16 cellular contexts compared by ENCODE assay signal in the genomic region with DNA sequence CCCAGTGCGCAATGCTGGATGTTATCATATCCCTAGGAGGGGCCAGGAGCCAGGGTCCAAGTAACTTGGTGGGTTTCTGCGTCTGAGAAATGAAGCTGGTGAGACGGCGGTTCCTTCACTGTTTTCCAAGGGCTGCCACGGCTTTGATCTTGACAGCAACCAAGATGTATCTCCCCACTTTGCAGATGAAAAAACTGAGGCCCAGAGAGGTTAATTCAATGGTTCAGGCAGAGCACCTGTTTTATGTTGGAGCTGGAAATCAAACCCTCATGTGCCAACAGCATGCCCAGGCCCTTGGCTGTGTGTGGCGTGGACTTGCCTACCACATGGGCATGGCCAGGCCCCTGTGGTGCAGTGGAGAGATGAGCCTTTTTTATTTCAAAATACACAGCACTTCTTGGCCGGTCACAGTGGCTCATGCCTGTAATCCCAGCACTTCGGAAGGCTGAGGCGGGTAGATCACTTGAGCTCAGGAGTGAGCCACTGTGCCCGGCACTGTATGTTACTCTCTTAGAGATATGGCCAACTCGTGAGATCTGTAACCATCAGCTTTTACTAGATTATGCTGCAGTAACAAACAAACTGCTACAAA.
DNase-seq lines count a peak whose midpoint lies in the region; ATAC-seq and TF ChIP-seq lines count a peak whose summit lies in the region.
"Had no signal": no experiment of that assay in that cellular context is flagged by ENCODE, and none has a peak within 500 bp of the region (broad histone marks: within the 10 kb centered on the region; RNA-seq: fewer than 3 reads in every experiment).

No MANE protein-coding gene starts in this region.

- intact Hi-C loops in dendritic cell treated with granulocyte-macrophage colony-stimulating factor and Interleukin-4, amounts not matched to agents 40 ng/mL and 50 ng/mL, for 4 days (cut with micrococcal nuclease), result loop anchor here (10.0 kb wide), 1 partner anchor 73 kb away; no protein-coding TSS in a partner anchor

- CTCF ChIA-PET in activated CD8-positive, alpha-beta T cell treated with anti-CD3 and anti-CD28 coated beads, Interleukin-2, amount 10 ng/mL, durations not matched to agents 7 days and 5 days (lab: Charles Lee), result no interaction called here

- H3K36me3 Mint-ChIP-seq in dendritic cell treated with granulocyte-macrophage colony-stimulating factor and Interleukin-4, amounts not matched to agents 40 ng/mL and 50 ng/mL, for 4 days (ENCODE audit: low read depth), result peaks cover 4% of the 10 kb centered on the region
- peaks cover 12% of the 10 kb centered on the region for H3K36me3 Mint-ChIP-seq in stimulated activated memory B cell treated with anti-CD40 and anti-IgM and Interleukin-4, amounts not matched to agents 10 μg/mL and 1 μg/mL and 100 μg/mL, for 72 hours
- no peaks in the 10 kb centered on the region for H3K36me3 Mint-ChIP-seq in activated CD8-positive, alpha-beta T cell treated with anti-CD3 and anti-CD28 coated beads, Interleukin-2, amount 10 ng/mL, durations not matched to agents 7 days and 5 days (ENCODE audit: low read depth)
- peaks cover 6% of the 10 kb centered on the region for H3K36me3 Mint-ChIP-seq in chondrocyte (ENCODE audit: low read depth)

- H3K9me3 Mint-ChIP-seq in dendritic cell treated with granulocyte-macrophage colony-stimulating factor and Interleukin-4, amounts not matched to agents 40 ng/mL and 50 ng/mL, for 4 days, result no peaks in the 10 kb centered on the region
- no peaks in the 10 kb centered on the region for H3K9me3 Mint-ChIP-seq in stimulated activated memory B cell treated with anti-CD40 and anti-IgM and Interleukin-4, amounts not matched to agents 10 μg/mL and 1 μg/mL and 100 μg/mL, for 72 hours
- no peaks in the 10 kb centered on the region for H3K9me3 Mint-ChIP-seq in activated CD8-positive, alpha-beta T cell treated with anti-CD3 and anti-CD28 coated beads, Interleukin-2, amount 10 ng/mL, durations not matched to agents 7 days and 5 days (ENCODE audit: insufficient read depth)
- peaks cover 5% of the 10 kb centered on the region for H3K9me3 Mint-ChIP-seq in chondrocyte (ENCODE audit: low read depth)

- no peaks in the 10 kb centered on the region for H3K27me3 Mint-ChIP-seq in dendritic cell treated with granulocyte-macrophage colony-stimulating factor and Interleukin-4, amounts not matched to agents 40 ng/mL and 50 ng/mL, for 4 days
- no peaks in the 10 kb centered on the region for H3K27me3 Mint-ChIP-seq in stimulated activated memory B cell treated with anti-CD40 and anti-IgM and Interleukin-4, amounts not matched to agents 10 μg/mL and 1 μg/mL and 100 μg/mL, for 72 hours
- H3K27me3 Mint-ChIP-seq in activated CD8-positive, alpha-beta T cell treated with anti-CD3 and anti-CD28 coated beads, Interleukin-2, amount 10 ng/mL, durations not matched to agents 7 days and 5 days (ENCODE audit: low read depth), result no peaks in the 10 kb centered on the region
- no peaks in the 10 kb centered on the region for H3K27me3 Mint-ChIP-seq in chondrocyte (ENCODE audit: low read depth)
- H3K27me3 Mint-ChIP-seq: activated CD4-positive, alpha-beta T cell treated with anti-CD3 and anti-CD28 coated beads for 36 hours had no signal

- DNase-seq in activated CD8-positive, alpha-beta T cell treated with anti-CD3 and anti-CD28 coated beads, Interleukin-2, amount 10 ng/mL, durations not matched to agents 7 days and 5 days, result no peak
- DNase-seq in chondrocyte (ENCODE audit: low spot score), result no peak
- DNase-seq: activated CD4-positive, alpha-beta T cell treated with anti-CD3 and anti-CD28 coated beads for 36 hours; dorsolateral prefrontal cortex; foreskin fibroblast; midbrain; NCI-H1092 treated with DMSO at 0.1 percent for 48 hours; NCI-H2081; NK-92 treated with Interleukin-12 subunit alpha and Interleukin-12 subunit beta, amount 100 ng/mL, for 24 hours; RPMI8226; stimulated activated CD8-positive, alpha-beta memory T cell treated with anti-CD3 and anti-CD28 coated beads, Interleukin-4, amount 100 ng/mL, for 48 hours had no signal

- H3K4me3 Mint-ChIP-seq in dendritic cell treated with granulocyte-macrophage colony-stimulating factor and Interleukin-4, amounts not matched to agents 40 ng/mL and 50 ng/mL, for 4 days, result no peak overlapping the region
- peak overlapping the region; percentile 30 for H3K4me3 Mint-ChIP-seq in stimulated activated memory B cell treated with anti-CD40 and anti-IgM and Interleukin-4, amounts not matched to agents 10 μg/mL and 1 μg/mL and 100 μg/mL, for 72 hours
- H3K4me3 Mint-ChIP-seq in activated CD8-positive, alpha-beta T cell treated with anti-CD3 and anti-CD28 coated beads, Interleukin-2, amount 10 ng/mL, durations not matched to agents 7 days and 5 days, result no peak overlapping the region
- no peak overlapping the region for H3K4me3 Mint-ChIP-seq in chondrocyte (ENCODE audit: unreplicated experiment)
- H3K4me3 Mint-ChIP-seq: activated CD4-positive, alpha-beta T cell treated with anti-CD3 and anti-CD28 coated beads for 36 hours had no signal

- H3K27ac Mint-ChIP-seq in dendritic cell treated with granulocyte-macrophage colony-stimulating factor and Interleukin-4, amounts not matched to agents 40 ng/mL and 50 ng/mL, for 4 days, result peak overlapping the region; percentile 87
- peak overlapping the region; percentile 81 for H3K27ac Mint-ChIP-seq in stimulated activated memory B cell treated with anti-CD40 and anti-IgM and Interleukin-4, amounts not matched to agents 10 μg/mL and 1 μg/mL and 100 μg/mL, for 72 hours
- H3K27ac Mint-ChIP-seq in activated CD8-positive, alpha-beta T cell treated with anti-CD3 and anti-CD28 coated beads, Interleukin-2, amount 10 ng/mL, durations not matched to agents 7 days and 5 days, result no peak overlapping the region
- no peak overlapping the region for H3K27ac Mint-ChIP-seq in chondrocyte (ENCODE audit: unreplicated experiment)
- H3K27ac Mint-ChIP-seq: activated CD4-positive, alpha-beta T cell treated with anti-CD3 and anti-CD28 coated beads for 36 hours had no signal

- peak; percentile 6 for ATAC-seq in GM18511 (IDR thresholded peaks at IDR 0.05; ENCODE audit: unreplicated experiment)
- ATAC-seq in HG03175 (IDR thresholded peaks at IDR 0.05; ENCODE audit: unreplicated experiment), result peak; percentile 7
- ATAC-seq in stimulated activated memory B cell treated with anti-CD40 and anti-IgM and Interleukin-4, amounts not matched to agents 10 μg/mL and 1 μg/mL and 100 μg/mL, for 72 hours, result no peak
- no peak for ATAC-seq in activated CD8-positive, alpha-beta T cell treated with anti-CD3 and anti-CD28 coated beads, Interleukin-2, amount 10 ng/mL, durations not matched to agents 7 days and 5 days
- ATAC-seq in GM19397 (IDR thresholded peaks at IDR 0.05; ENCODE audit: unreplicated experiment), result no peak
- ATAC-seq: activated CD4-positive, alpha-beta T cell treated with anti-CD3 and anti-CD28 coated beads for 36 hours had no signal

- POLR2A ChIA-PET in activated CD8-positive, alpha-beta T cell treated with anti-CD3 and anti-CD28 coated beads, Interleukin-2, amount 10 ng/mL, durations not matched to agents 7 days and 5 days (lab: Charles Lee), result no interaction called here

- H3K4me1 Mint-ChIP-seq in dendritic cell treated with granulocyte-macrophage colony-stimulating factor and Interleukin-4, amounts not matched to agents 40 ng/mL and 50 ng/mL, for 4 days (ENCODE audit: low read depth), result peaks cover 42% of the 10 kb centered on the region
- peaks cover 37% of the 10 kb centered on the region for H3K4me1 Mint-ChIP-seq in stimulated activated memory B cell treated with anti-CD40 and anti-IgM and Interleukin-4, amounts not matched to agents 10 μg/mL and 1 μg/mL and 100 μg/mL, for 72 hours
- H3K4me1 Mint-ChIP-seq in activated CD8-positive, alpha-beta T cell treated with anti-CD3 and anti-CD28 coated beads, Interleukin-2, amount 10 ng/mL, durations not matched to agents 7 days and 5 days (ENCODE audit: low read depth), result no peaks in the 10 kb centered on the region
- H3K4me1 Mint-ChIP-seq in chondrocyte (ENCODE audit: low read depth), result peaks cover 21% of the 10 kb centered on the region

- no peak for TF ChIP-seq CTCF in chondrocyte (IDR thresholded peaks at IDR 0.05)

Comparison
In these comparisons a context has a peak if more than half of its experiments do, and no peak if none do; other contexts are left out.
1. ATAC-seq: peak in GM18511 (single experiment) and HG03175 (single experiment); none in stimulated activated memory B cell treated with anti-CD40 and anti-IgM and Interleukin-4, amounts not matched to agents 10 μg/mL and 1 μg/mL and 100 μg/mL, for 72 hours (single experiment), activated CD8-positive, alpha-beta T cell treated with anti-CD3 and anti-CD28 coated beads, Interleukin-2, amount 10 ng/mL, durations not matched to agents 7 days and 5 days (single experiment) and GM19397 (single experiment).
2. H3K27ac Mint-ChIP-seq: peak in dendritic cell treated with granulocyte-macrophage colony-stimulating factor and Interleukin-4, amounts not matched to agents 40 ng/mL and 50 ng/mL, for 4 days (single experiment) and stimulated activated memory B cell treated with anti-CD40 and anti-IgM and Interleukin-4, amounts not matched to agents 10 μg/mL and 1 μg/mL and 100 μg/mL, for 72 hours (single experiment); none in activated CD8-positive, alpha-beta T cell treated with anti-CD3 and anti-CD28 coated beads, Interleukin-2, amount 10 ng/mL, durations not matched to agents 7 days and 5 days (single experiment) and chondrocyte (single experiment).